8 cellular contexts compared by ENCODE assay signal in the genomic region with DNA sequence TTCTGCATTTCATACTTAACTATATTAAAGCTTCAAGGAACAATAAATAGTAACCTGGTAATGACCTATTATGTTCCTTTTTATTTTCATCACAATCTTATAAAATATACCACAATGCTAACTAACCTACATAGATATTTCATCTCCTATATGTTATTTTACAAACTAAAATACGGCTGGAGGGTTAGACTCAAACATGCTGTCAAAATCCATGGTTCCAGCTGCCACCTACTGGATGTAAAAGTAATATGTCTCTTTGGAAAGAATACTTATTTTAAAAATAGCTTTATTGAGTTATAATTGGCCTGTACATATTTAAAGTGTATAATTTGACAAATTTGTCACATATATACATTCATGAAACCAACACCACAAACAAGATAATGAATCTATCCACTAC. TPM values are rescaled to one million over a fixed set of nuclear protein-coding genes. Genes with fewer than 3 reads are reported as not detected.
DNase-seq lines count a peak whose midpoint lies in the region; ATAC-seq and TF ChIP-seq lines count a peak whose summit lies in the region.

No MANE protein-coding gene starts in this region.

- no peak overlapping the region for H3K4me3 Mint-ChIP-seq in activated CD8-positive, alpha-beta T cell treated with anti-CD3 and anti-CD28 coated beads, Interleukin-2, amount 10 ng/mL, durations not matched to agents 7 days and 5 days

- H3K27ac Mint-ChIP-seq in activated CD8-positive, alpha-beta T cell treated with anti-CD3 and anti-CD28 coated beads, Interleukin-2, amount 10 ng/mL, durations not matched to agents 7 days and 5 days, result no peak overlapping the region

- no peaks in the 10 kb centered on the region for H3K9me3 Mint-ChIP-seq in activated CD8-positive, alpha-beta T cell treated with anti-CD3 and anti-CD28 coated beads, Interleukin-2, amount 10 ng/mL, durations not matched to agents 7 days and 5 days (ENCODE audit: insufficient read depth)

- H3K36me3 Mint-ChIP-seq in activated CD8-positive, alpha-beta T cell treated with anti-CD3 and anti-CD28 coated beads, Interleukin-2, amount 10 ng/mL, durations not matched to agents 7 days and 5 days (ENCODE audit: low read depth), result no peaks in the 10 kb centered on the region

- ATAC-seq in activated CD8-positive, alpha-beta T cell treated with anti-CD3 and anti-CD28 coated beads, Interleukin-2, amount 10 ng/mL, durations not matched to agents 7 days and 5 days, result no peak
- ATAC-seq in HG02870 (IDR thresholded peaks at IDR 0.05; ENCODE audit: unreplicated experiment), result no peak
- ATAC-seq in GM18498 (IDR thresholded peaks at IDR 0.05; ENCODE audit: unreplicated experiment), result no peak

- POLR2A ChIA-PET in activated CD8-positive, alpha-beta T cell treated with anti-CD3 and anti-CD28 coated beads, Interleukin-2, amount 10 ng/mL, durations not matched to agents 7 days and 5 days (lab: Charles Lee), result interaction anchor here (0.7 kb wide), 1 partner anchor 35 kb away, joined by 3 read pairs; no protein-coding TSS in a partner anchor
- POLR2A ChIA-PET in HEK293T (lab: Yijun Ruan, JAX), result no interaction called here

- peak; percentile 49; the same call in 1 of the 2 replicates for TF ChIP-seq CTCF in LNCAP (IDR thresholded peaks at IDR 0.05)

- H3K27me3 Mint-ChIP-seq in activated CD8-positive, alpha-beta T cell treated with anti-CD3 and anti-CD28 coated beads, Interleukin-2, amount 10 ng/mL, durations not matched to agents 7 days and 5 days (ENCODE audit: low read depth), result no peaks in the 10 kb centered on the region

- H3K4me1 Mint-ChIP-seq in activated CD8-positive, alpha-beta T cell treated with anti-CD3 and anti-CD28 coated beads, Interleukin-2, amount 10 ng/mL, durations not matched to agents 7 days and 5 days (ENCODE audit: low read depth), result peaks cover 12% of the 10 kb centered on the region

- DNase-seq in DMS79 treated with DMSO at 0.1 percent for 48 hours (lab: John Stamatoyannopoulos, UW) (peak; percentile 26), DMS79 (lab: John Stamatoyannopoulos, UW) (no peak), left kidney (ENCODE audit: low read depth, low spot score) (peak; percentile 25), HEK293T (ENCODE audit: extremely low spot score) (no peak)
- DNase-seq in activated CD8-positive, alpha-beta T cell treated with anti-CD3 and anti-CD28 coated beads, Interleukin-2, amount 10 ng/mL, durations not matched to agents 7 days and 5 days, result peak; percentile 23

- CTCF ChIA-PET in activated CD8-positive, alpha-beta T cell treated with anti-CD3 and anti-CD28 coated beads, Interleukin-2, amount 10 ng/mL, durations not matched to agents 7 days and 5 days (lab: Charles Lee), result interaction anchor here (0.7 to 1.5 kb wide), 6 partner anchors 62 to 335 kb away, joined by 3 to 5 read pairs (median 4); a partner anchor contains a TSS
- CTCF ChIA-PET in HEK293T (lab: Yijun Ruan, JAX), result interaction anchor here (0.6 to 1.4 kb wide), 4 partner anchors 13 to 1173 kb away, joined by 3 read pairs; no protein-coding TSS in a partner anchor

TF ChIP-seq in HEK293T, 16 proteins besides CTCF, POLR2A, EP300 and RAD21:
- TF ChIP-seq SUZ12 (IDR thresholded peaks at IDR 0.05) (no peak), ELF4 (IDR thresholded peaks at IDR 0.05) (no peak), SP1 (IDR thresholded peaks at IDR 0.05) (no peak), LEF1 (IDR thresholded peaks at IDR 0.05; ENCODE audit: borderline replicate concordance) (no peak), L3MBTL2 (conservative IDR thresholded peaks at IDR 0.05) (no peak), BHLHE40 (IDR thresholded peaks at IDR 0.05; ENCODE audit: borderline replicate concordance) (no peak), ZNF384 (IDR thresholded peaks at IDR 0.05) (no peak), TARDBP (IDR thresholded peaks at IDR 0.05) (no peak), ARNT (IDR thresholded peaks at IDR 0.05) (no peak), NFRKB (IDR thresholded peaks at IDR 0.05) (no peak), HDGF (IDR thresholded peaks at IDR 0.05; ENCODE audit: borderline replicate concordance) (no peak), FOXM1 (IDR thresholded peaks at IDR 0.05; ENCODE audit: borderline replicate concordance) (no peak), CTBP1 (IDR thresholded peaks at IDR 0.05; ENCODE audit: borderline replicate concordance) (no peak), FOXK2 (IDR thresholded peaks at IDR 0.05) (no peak), FOXA1 (IDR thresholded peaks at IDR 0.05) (no peak)
- TF ChIP-seq, protein P1, sequence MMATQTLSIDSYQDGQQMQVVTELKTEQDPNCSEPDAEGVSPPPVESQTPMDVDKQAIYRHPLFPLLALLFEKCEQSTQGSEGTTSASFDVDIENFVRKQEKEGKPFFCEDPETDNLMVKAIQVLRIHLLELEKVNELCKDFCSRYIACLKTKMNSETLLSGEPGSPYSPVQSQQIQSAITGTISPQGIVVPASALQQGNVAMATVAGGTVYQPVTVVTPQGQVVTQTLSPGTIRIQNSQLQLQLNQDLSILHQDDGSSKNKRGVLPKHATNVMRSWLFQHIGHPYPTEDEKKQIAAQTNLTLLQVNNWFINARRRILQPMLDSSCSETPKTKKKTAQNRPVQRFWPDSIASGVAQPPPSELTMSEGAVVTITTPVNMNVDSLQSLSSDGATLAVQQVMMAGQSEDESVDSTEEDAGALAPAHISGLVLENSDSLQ (IDR thresholded peaks at IDR 0.05), result no peak

RNA-seq across cellular contexts. Expression of a gene that starts 15.0 kb away (rescaled TPM):
- not detected for total RNA-seq in activated CD8-positive, alpha-beta T cell treated with anti-CD3 and anti-CD28 coated beads, Interleukin-2, amount 10 ng/mL, durations not matched to agents 7 days and 5 days

RNA-seq across cellular contexts. Expression of a gene that starts 51.3 kb away (rescaled TPM):
- total RNA-seq in activated CD8-positive, alpha-beta T cell treated with anti-CD3 and anti-CD28 coated beads, Interleukin-2, amount 10 ng/mL, durations not matched to agents 7 days and 5 days, result 100 to 1,000 TPM in 1 of 2 experiments, 10 to 100 TPM in 1; 92.9 to 103 TPM

RNA-seq across cellular contexts. Expression of a gene that starts 51.8 kb away (rescaled TPM):
- total RNA-seq in activated CD8-positive, alpha-beta T cell treated with anti-CD3 and anti-CD28 coated beads, Interleukin-2, amount 10 ng/mL, durations not matched to agents 7 days and 5 days, result 10 to 100 TPM; 62.2 to 64.1 TPM

Comparison
In these comparisons a context has a peak if more than half of its experiments do, and no peak if none do; other contexts are left out.
1. DNase-seq: peak in DMS79 treated with DMSO at 0.1 percent for 48 hours (single experiment), activated CD8-positive, alpha-beta T cell treated with anti-CD3 and anti-CD28 coated beads, Interleukin-2, amount 10 ng/mL, durations not matched to agents 7 days and 5 days (single experiment) and left kidney (single experiment); none in DMS79 (single experiment) and HEK293T (single experiment).